Comparison of ENCODE assay signal across 12 cellular contexts in the genomic region with DNA sequence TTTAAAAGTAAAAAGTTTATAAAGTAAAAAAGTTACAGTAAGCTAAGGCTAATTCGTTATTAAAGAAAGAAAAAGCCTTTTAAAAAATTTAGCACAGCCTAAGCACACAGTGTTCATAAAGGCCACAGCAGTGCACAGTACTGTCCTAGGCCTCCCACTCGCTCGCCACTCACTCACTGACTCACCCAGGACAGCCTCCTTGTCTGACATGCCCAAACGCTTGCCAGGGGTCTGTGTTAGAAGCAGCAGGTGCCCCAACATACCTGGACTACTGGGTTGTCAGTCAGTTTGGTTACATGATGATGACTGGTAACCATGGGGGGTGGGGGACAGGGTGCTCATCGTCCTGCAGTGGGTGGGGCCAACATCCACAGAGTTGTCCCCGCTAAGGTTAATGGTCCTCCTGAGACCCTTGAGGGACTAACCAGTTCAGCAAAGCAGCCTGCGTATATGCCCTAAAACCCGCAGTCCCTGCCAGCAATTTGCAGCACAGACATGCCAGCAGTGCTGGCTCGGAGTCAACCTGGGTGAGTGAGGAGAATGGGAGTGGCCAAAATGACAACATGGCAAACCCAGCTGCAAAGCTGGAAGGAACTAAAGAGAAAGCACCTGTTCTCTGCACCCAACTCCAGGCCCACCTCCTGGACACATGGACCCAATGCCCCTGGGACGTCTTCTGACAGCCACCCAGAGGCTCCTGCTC. TPM values are rescaled to one million over a fixed set of nuclear protein-coding genes. Genes with fewer than 3 reads are reported as not detected.
A peak's percentile ranks its signal among the peaks of the same experiment; 100 is the strongest.
DNase-seq lines count a peak whose midpoint lies in the region; ATAC-seq and TF ChIP-seq lines count a peak whose summit lies in the region.
"Had no signal": no experiment of that assay in that cellular context is flagged by ENCODE, and none has a peak within 500 bp of the region (broad histone marks: within the 10 kb centered on the region; RNA-seq: fewer than 3 reads in every experiment).

No MANE protein-coding gene starts in this region.

- BruUV-seq in Panc1 (replicated peaks; lab: Mats Ljungman, UMichigan), result TSS peak; percentile 47

- H3K9me3 ChIP-seq in Panc1 (ENCODE audit: control insufficient read depth, insufficient read depth, low read depth, low read length), result no peaks in the 10 kb centered on the region
- no peaks in the 10 kb centered on the region for H3K9me3 ChIP-seq in stomach smooth muscle (ENCODE audit: control insufficient read depth in 2 of 2, low read length in 2 of 2)

- no peak overlapping the region for H3K4me3 ChIP-seq in Panc1 (ENCODE audit: low read depth in 2 of 2, low read length in 2 of 2)
- H3K4me3 ChIP-seq in stomach smooth muscle (ENCODE audit: low read length in 2 of 2), result no peak overlapping the region

- no peak overlapping the region for H3K27ac ChIP-seq in Panc1 (ENCODE audit: low read length)
- H3K27ac ChIP-seq in stomach smooth muscle (ENCODE audit: low read length), result peak overlapping the region; percentile 18
- H3K27ac ChIP-seq: HL-60 had no signal

- CTCF ChIA-PET in Panc1 (lab: Charles Lee), result no interaction called here

- intact Hi-C loops in Panc1 (cut with micrococcal nuclease; ENCODE audit: unreplicated experiment) (no loop called here), left cardiac atrium (cut with DNase I) (no loop called here)

- H3K4me1 ChIP-seq in Panc1 (ENCODE audit: control insufficient read depth, insufficient read depth, low read length) (no peaks in the 10 kb centered on the region), stomach smooth muscle (ENCODE audit: control insufficient read depth, insufficient read depth, low read length) (peaks cover 4% of the 10 kb centered on the region)

- H3K27me3 ChIP-seq in Panc1 (ENCODE audit: control insufficient read depth, insufficient read depth, low read length) (no peaks in the 10 kb centered on the region), stomach smooth muscle (ENCODE audit: control insufficient read depth in 1 of 2, insufficient read depth in 2 of 2, low read length in 2 of 2) (no peaks in the 10 kb centered on the region)

- POLR2A ChIA-PET in Panc1 (lab: Charles Lee), result no interaction called here

- H3K9ac ChIP-seq in stomach smooth muscle (ENCODE audit: low read length in 2 of 2), result no peak overlapping the region

- no peaks in the 10 kb centered on the region; the same call in none of the 2 replicates for H3K36me3 ChIP-seq in Panc1 (ENCODE audit: control insufficient read depth, insufficient read depth, low read length)
- peaks cover 8 to 25% of the 10 kb centered on the region in 2 donors for H3K36me3 ChIP-seq in stomach smooth muscle (ENCODE audit: control insufficient read depth in 2 of 2, insufficient read depth in 2 of 2, low read length in 2 of 2)

- DNase-seq in DMS53 (lab: John Stamatoyannopoulos, UW) (peak; percentile 5), DMS53 treated with DMSO at 0.1 percent for 48 hours (lab: John Stamatoyannopoulos, UW; ENCODE audit: unreplicated experiment) (no peak), Panc1 (ENCODE audit: low read depth, low spot score) (no peak), left cardiac atrium (peak; percentile 60), NCI-H2227 (lab: John Stamatoyannopoulos, UW; ENCODE audit: unreplicated experiment) (no peak), H4 (ENCODE audit: low spot score) (no peak), SHP77 (lab: John Stamatoyannopoulos, UW) (no peak)
- DNase-seq: DMS79 treated with DMSO at 0.1 percent for 48 hours, endodermal cell, NCI-H1048 had no signal

- no peak for TF ChIP-seq CTCF in Panc1 (IDR thresholded peaks at IDR 0.05)

- in situ Hi-C loops in Panc1 (cut with HindIII; ENCODE audit: low pct_unique_long_range_greater_than_20kb, low sequenced_read_pairs), result no loop called here

- ATAC-seq in Panc1 (peak; percentile 68), left cardiac atrium (peak; percentile 76 to 89)

RNA-seq across cellular contexts. Expression of gene CYFIP1, which starts 49.2 kb away (rescaled TPM):
- total RNA-seq in Panc1 (2021; ENCODE audit: unreplicated experiment), result 159 TPM
- 137 TPM for polyA plus RNA-seq in Panc1 (2012; ENCODE audit: insufficient read length)
- total RNA-seq in left cardiac atrium, result 10 to 100 TPM; 44.9 to 49.4 TPM
- 38.4 and 39.3 TPM in 2 replicates for total RNA-seq in H4 (2014; rRNA removed; shearing (Covaris generic))

Comparison
In these comparisons a context has a peak if more than half of its experiments do, and no peak if none do; other contexts are left out.
1. DNase-seq: peak in DMS53 (single experiment) and left cardiac atrium (single experiment); none in DMS53 treated with DMSO at 0.1 percent for 48 hours (single experiment), Panc1 (single experiment), NCI-H2227 (single experiment), H4 (single experiment) and SHP77 (0 of 2).